In genomic region chr1:156709743-156710489, GRCh38 we compare ENCODE assay signal across 8 cellular contexts. TPM values are rescaled to one million over a fixed set of nuclear protein-coding genes. Genes with fewer than 3 reads are reported as not detected.
A peak's percentile ranks its signal among the peaks of the same experiment; 100 is the strongest.
DNase-seq lines count a peak whose midpoint lies in the region; TF ChIP-seq lines count a peak whose summit lies in the region.

No MANE protein-coding gene starts in this region.

- no peak for TF ChIP-seq CTCF in C4-2B (conservative IDR thresholded peaks at IDR 0.05)
- no peak for TF ChIP-seq CTCF in spleen (IDR thresholded peaks at IDR 0.05 in 8 of 11, conservative IDR thresholded peaks at IDR 0.05 in 3 of 11)

- no peaks in the 10 kb centered on the region for H3K9me3 ChIP-seq in spleen

- no peak for TF ChIP-seq POLR2A in spleen (IDR thresholded peaks at IDR 0.05)

- peaks cover 15 to 30% (median 25%) of the 10 kb centered on the region in 6 donors for H3K4me1 ChIP-seq in spleen

- DNase-seq in NCI-H2171 (lab: John Stamatoyannopoulos, UW): peak; percentile 37
- peak; percentile 40 for DNase-seq in dermis blood vessel endothelial cell
- peak; percentile 64 for DNase-seq in mucosa of gallbladder (ENCODE audit: low spot score)
- DNase-seq in mesenteric fat pad (ENCODE audit: low spot score): no peak
- DNase-seq in spleen: no peak
- no peak for DNase-seq in 8988T
- no peak for DNase-seq in effector CD8-positive, alpha-beta T cell (lab: John Stamatoyannopoulos, UW)

- intact Hi-C loops in spleen (cut with DNase I; ENCODE audit: low total_unique reads): no loop called here

- 72 to 78% (median 74%) methylated on average over 11 of the region's 11 CpGs for WGBS in spleen, 5 donors

- H3K36me3 ChIP-seq in spleen: peaks cover 0 to 9% (median 0%) of the 10 kb centered on the region in 6 donors

- H3K27ac ChIP-seq in C4-2B (peak overlapping the region; percentile 12; the same call in 1 of the 2 replicates), spleen (no peak overlapping the region)

- no peak overlapping the region for H3K4me3 ChIP-seq in spleen

- H3K27me3 ChIP-seq in spleen (replicated peaks in 1 of 7): peaks cover 0 to 22% (median 14%) of the 10 kb centered on the region in 7 donors

RNA-seq across cellular contexts. Expression of gene CRABP2, which starts 4.5 kb away (rescaled TPM):
- total RNA-seq in dermis blood vessel endothelial cell (0.34 TPM in 1 of 2 replicates, not detected in the other), mucosa of gallbladder (3.5 TPM), mesenteric fat pad (6.7 TPM), spleen (10 to 100 TPM in 1 of 7 donors, 1 to 10 TPM in 6; 1.2 to 13.1 (median 3.8) TPM)
- 1 to 10 TPM; 1.2 to 5.3 (median 1.8) TPM for polyA plus RNA-seq in spleen

RNA-seq across cellular contexts. Expression of gene METTL25B, which starts 18.4 kb away (rescaled TPM):
- 11.8 and 13.3 TPM in 2 replicates for total RNA-seq in dermis blood vessel endothelial cell
- total RNA-seq in mucosa of gallbladder: 48.0 TPM
- 20.0 TPM for total RNA-seq in mesenteric fat pad
- 10 to 100 TPM; 23.2 to 41.1 (median 32.4) TPM for total RNA-seq in spleen
- 10 to 100 TPM; 33.0 to 43.8 (median 42.9) TPM for polyA plus RNA-seq in spleen

RNA-seq across cellular contexts. Expression of gene ISG20L2, which starts 18.6 kb away (rescaled TPM):
- total RNA-seq in dermis blood vessel endothelial cell: 8.7 and 11.7 TPM in 2 replicates
- total RNA-seq in mucosa of gallbladder: 24.1 TPM
- total RNA-seq in mesenteric fat pad: 24.4 TPM
- 10 to 100 TPM; 24.0 to 46.7 (median 33.8) TPM for total RNA-seq in spleen
- polyA plus RNA-seq in spleen: 10 to 100 TPM in 1 of 3 donors, 1 to 10 TPM in 2; 6.6 to 14.4 (median 9.8) TPM

RNA-seq across cellular contexts. Expression of gene MRPL24, which starts 31.0 kb away (rescaled TPM):
- 31.0 and 34.7 TPM in 2 replicates for total RNA-seq in dermis blood vessel endothelial cell
- 63.7 TPM for total RNA-seq in mucosa of gallbladder
- 89.6 TPM for total RNA-seq in mesenteric fat pad
- 10 to 100 TPM; 15.2 to 45.3 (median 37.3) TPM for total RNA-seq in spleen
- polyA plus RNA-seq in spleen: 10 to 100 TPM; 64.8 to 83.5 (median 82.8) TPM

RNA-seq across cellular contexts. Expression of gene NES, which starts 32.7 kb away (rescaled TPM):
- 65.6 and 78.8 TPM in 2 replicates for total RNA-seq in dermis blood vessel endothelial cell
- 26.1 TPM for total RNA-seq in mucosa of gallbladder
- 49.5 TPM for total RNA-seq in mesenteric fat pad
- total RNA-seq in spleen: 100 to 1,000 TPM in 2 of 7 donors, 10 to 100 TPM in 5; 36.0 to 146 (median 58.3) TPM
- 10 to 100 TPM in 1 of 3 donors, 1 to 10 TPM in 2; 4.3 to 39.5 (median 6.7) TPM for polyA plus RNA-seq in spleen

Comparison
In these comparisons a context has a peak if more than half of its experiments do, and no peak if none do; other contexts are left out.
1. DNase-seq: peak in NCI-H2171 (single experiment), dermis blood vessel endothelial cell (single experiment) and mucosa of gallbladder (single experiment); none in mesenteric fat pad (single experiment), spleen (single experiment), 8988T (single experiment) and effector CD8-positive, alpha-beta T cell (single experiment).